In the genomic region with DNA sequence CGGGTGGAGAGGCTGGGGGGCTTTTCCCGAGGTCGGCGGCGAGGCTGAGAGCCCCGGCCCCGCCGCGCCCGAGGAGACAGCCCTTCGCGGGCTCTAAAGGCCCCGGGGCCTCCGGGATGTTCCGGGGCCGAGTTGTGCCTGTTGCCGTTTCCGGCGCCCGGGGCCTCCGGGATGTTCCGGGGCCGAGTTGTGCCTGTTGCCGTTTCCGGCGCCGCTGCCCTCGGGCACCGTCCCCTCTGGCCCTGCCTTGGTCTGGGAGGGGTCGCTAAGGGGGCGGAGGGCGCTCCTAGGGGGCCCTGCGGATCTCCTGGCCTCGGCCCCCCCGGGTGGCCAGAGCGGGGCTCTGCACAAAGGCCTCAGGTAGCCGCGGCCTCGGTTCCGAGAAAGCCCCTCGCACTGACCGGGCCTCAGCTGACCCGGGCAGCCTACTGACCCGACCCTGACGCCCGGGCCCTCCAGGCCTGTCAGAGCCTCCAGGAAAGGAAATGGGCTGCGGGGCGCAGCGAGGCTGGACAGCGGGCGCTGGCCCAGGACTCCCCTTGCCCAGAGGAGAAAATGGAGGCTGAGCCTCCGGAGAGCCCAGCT, we compare ENCODE assay signal across 1 cellular context.
A peak's percentile ranks its signal among the peaks of the same experiment; 100 is the strongest.
TF ChIP-seq lines count a peak whose summit lies in the region.

No MANE protein-coding gene starts in this region.

TF ChIP-seq in K562, 482 proteins besides CTCF, POLR2A, EP300 and RAD21 (continued from another document and continues in another):
- no peak for TF ChIP-seq AFF1 (IDR thresholded peaks at IDR 0.05; ENCODE audit: low read depth in 1 of 2, partially characterized antibody in 2 of 2)
- no peak for TF ChIP-seq CBX5 (IDR thresholded peaks at IDR 0.05; ENCODE audit: borderline replicate concordance, low read depth)
- TF ChIP-seq TRIM25 (IDR thresholded peaks at IDR 0.05; ENCODE audit: borderline replicate concordance), result no peak
- no peak for TF ChIP-seq NR3C1 (CRISPR knock-in tag; IDR thresholded peaks at IDR 0.05)
- TF ChIP-seq CBX8 (IDR thresholded peaks at IDR 0.05; ENCODE audit: borderline replicate concordance, extremely low read depth, low read depth, low read length, poor library complexity, severe bottlenecking), result no peak
- no peak for TF ChIP-seq ADNP (tag; IDR thresholded peaks at IDR 0.05)
- no peak for TF ChIP-seq ZNF407 (IDR thresholded peaks at IDR 0.05; ENCODE audit: low read depth)
- no peak for TF ChIP-seq ELF1 (tag; IDR thresholded peaks at IDR 0.05)
- no peak for TF ChIP-seq FOXP4 (CRISPR knock-in tag; IDR thresholded peaks at IDR 0.05; ENCODE audit: borderline replicate concordance)
- no peak for TF ChIP-seq NR1H2 (CRISPR knock-in tag; IDR thresholded peaks at IDR 0.05)
- no peak for TF ChIP-seq MEF2A (IDR thresholded peaks at IDR 0.05; ENCODE audit: control insufficient read depth, low read depth, low read length)
- no peak for TF ChIP-seq PTTG1 (tag; IDR thresholded peaks at IDR 0.05; ENCODE audit: low read depth)
- TF ChIP-seq SMARCE1 (IDR thresholded peaks at IDR 0.05), result no peak
- TF ChIP-seq TEAD4 (IDR thresholded peaks at IDR 0.05; ENCODE audit: low read length), result no peak
- TF ChIP-seq TEAD4 (CRISPR knock-in tag; IDR thresholded peaks at IDR 0.05; ENCODE audit: borderline replicate concordance), result no peak
- peak; percentile 52; the same call in 1 of the 2 replicates for TF ChIP-seq ZNF282 (CRISPR knock-in tag; IDR thresholded peaks at IDR 0.05)
- TF ChIP-seq, protein P1, sequence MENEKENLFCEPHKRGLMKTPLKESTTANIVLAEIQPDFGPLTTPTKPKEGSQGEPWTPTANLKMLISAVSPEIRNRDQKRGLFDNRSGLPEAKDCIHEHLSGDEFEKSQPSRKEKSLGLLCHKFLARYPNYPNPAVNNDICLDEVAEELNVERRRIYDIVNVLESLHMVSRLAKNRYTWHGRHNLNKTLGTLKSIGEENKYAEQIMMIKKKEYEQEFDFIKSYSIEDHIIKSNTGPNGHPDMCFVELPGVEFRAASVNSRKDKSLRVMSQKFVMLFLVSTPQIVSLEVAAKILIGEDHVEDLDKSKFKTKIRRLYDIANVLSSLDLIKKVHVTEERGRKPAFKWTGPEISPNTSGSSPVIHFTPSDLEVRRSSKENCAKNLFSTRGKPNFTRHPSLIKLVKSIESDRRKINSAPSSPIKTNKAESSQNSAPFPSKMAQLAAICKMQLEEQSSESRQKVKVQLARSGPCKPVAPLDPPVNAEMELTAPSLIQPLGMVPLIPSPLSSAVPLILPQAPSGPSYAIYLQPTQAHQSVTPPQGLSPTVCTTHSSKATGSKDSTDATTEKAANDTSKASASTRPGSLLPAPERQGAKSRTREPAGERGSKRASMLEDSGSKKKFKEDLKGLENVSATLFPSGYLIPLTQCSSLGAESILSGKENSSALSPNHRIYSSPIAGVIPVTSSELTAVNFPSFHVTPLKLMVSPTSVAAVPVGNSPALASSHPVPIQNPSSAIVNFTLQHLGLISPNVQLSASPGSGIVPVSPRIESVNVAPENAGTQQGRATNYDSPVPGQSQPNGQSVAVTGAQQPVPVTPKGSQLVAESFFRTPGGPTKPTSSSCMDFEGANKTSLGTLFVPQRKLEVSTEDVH (IDR thresholded peaks at IDR 0.05; ENCODE audit: low read depth, partially characterized antibody), result no peak
- no peak for TF ChIP-seq ZNF436 (CRISPR knock-in tag; IDR thresholded peaks at IDR 0.05)
- peak; percentile 83; the same call in 1 of the 2 replicates for TF ChIP-seq RBM14 (IDR thresholded peaks at IDR 0.05; ENCODE audit: borderline replicate concordance, insufficient read depth, low read depth, low read length)
- TF ChIP-seq, protein P2, sequence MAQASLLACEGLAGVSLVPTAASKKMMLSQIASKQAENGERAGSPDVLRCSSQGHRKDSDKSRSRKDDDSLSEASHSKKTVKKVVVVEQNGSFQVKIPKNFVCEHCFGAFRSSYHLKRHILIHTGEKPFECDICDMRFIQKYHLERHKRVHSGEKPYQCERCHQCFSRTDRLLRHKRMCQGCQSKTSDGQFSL (CRISPR knock-in tag; IDR thresholded peaks at IDR 0.05), result no peak
- TF ChIP-seq, protein P2 (tag; IDR thresholded peaks at IDR 0.05), result no peak
- TF ChIP-seq SREBF1 (IDR thresholded peaks at IDR 0.05; ENCODE audit: borderline replicate concordance, low read depth, low read length), result no peak
- TF ChIP-seq ZNF408 (CRISPR knock-in tag; IDR thresholded peaks at IDR 0.05; ENCODE audit: low read depth), result no peak
- no peak; the same call in 1 of the 2 replicates for TF ChIP-seq GTF2E2 (tag; IDR thresholded peaks at IDR 0.05)
- TF ChIP-seq BRCA1 (IDR thresholded peaks at IDR 0.05), result no peak
- TF ChIP-seq BRCA1 (CRISPR knock-in tag; IDR thresholded peaks at IDR 0.05), result no peak
- TF ChIP-seq LCOR (CRISPR knock-in tag; IDR thresholded peaks at IDR 0.05), result no peak
- no peak for TF ChIP-seq NR4A1 (CRISPR knock-in tag; IDR thresholded peaks at IDR 0.05)
- TF ChIP-seq NR4A1 (tag; IDR thresholded peaks at IDR 0.05), result no peak
- TF ChIP-seq POLR2B (IDR thresholded peaks at IDR 0.05; ENCODE audit: low read depth, partially characterized antibody), result no peak
- TF ChIP-seq PHF8 (IDR thresholded peaks at IDR 0.05; ENCODE audit: borderline replicate concordance, low read length), result no peak
- peak; percentile 1; the same call in 1 of the 2 replicates for TF ChIP-seq POLR2G (IDR thresholded peaks at IDR 0.05; ENCODE audit: low read depth, low read length)
- no peak for TF ChIP-seq HMG20A (CRISPR knock-in tag; conservative IDR thresholded peaks at IDR 0.05)
- TF ChIP-seq CAMTA2 (CRISPR knock-in tag; conservative IDR thresholded peaks at IDR 0.05), result no peak
- TF ChIP-seq ZNF143 (CRISPR knock-in tag; IDR thresholded peaks at IDR 0.05), result no peak
- no peak for TF ChIP-seq TAF15 (IDR thresholded peaks at IDR 0.05; ENCODE audit: low read depth, low read length)
- no peak for TF ChIP-seq ZZZ3 (IDR thresholded peaks at IDR 0.05)
- no peak for TF ChIP-seq BDP1 (IDR thresholded peaks at IDR 0.05; ENCODE audit: insufficient read depth, insufficient read length)
- TF ChIP-seq ZBTB7A (IDR thresholded peaks at IDR 0.05; ENCODE audit: borderline replicate concordance, control insufficient read depth, low read depth, low read length), result 0 out of 2 replicates have a peak, but pooled peaks have one; percentile 5
- TF ChIP-seq ZNF133 (CRISPR knock-in tag; IDR thresholded peaks at IDR 0.05), result no peak
- no peak for TF ChIP-seq ZNF354B (CRISPR knock-in tag; IDR thresholded peaks at IDR 0.05)
- TF ChIP-seq ZNF12 (CRISPR knock-in tag; IDR thresholded peaks at IDR 0.05), result no peak
- no peak for TF ChIP-seq HMG20B (CRISPR knock-in tag; IDR thresholded peaks at IDR 0.05)
